12 cellular contexts compared by ENCODE assay signal in the genomic region with DNA sequence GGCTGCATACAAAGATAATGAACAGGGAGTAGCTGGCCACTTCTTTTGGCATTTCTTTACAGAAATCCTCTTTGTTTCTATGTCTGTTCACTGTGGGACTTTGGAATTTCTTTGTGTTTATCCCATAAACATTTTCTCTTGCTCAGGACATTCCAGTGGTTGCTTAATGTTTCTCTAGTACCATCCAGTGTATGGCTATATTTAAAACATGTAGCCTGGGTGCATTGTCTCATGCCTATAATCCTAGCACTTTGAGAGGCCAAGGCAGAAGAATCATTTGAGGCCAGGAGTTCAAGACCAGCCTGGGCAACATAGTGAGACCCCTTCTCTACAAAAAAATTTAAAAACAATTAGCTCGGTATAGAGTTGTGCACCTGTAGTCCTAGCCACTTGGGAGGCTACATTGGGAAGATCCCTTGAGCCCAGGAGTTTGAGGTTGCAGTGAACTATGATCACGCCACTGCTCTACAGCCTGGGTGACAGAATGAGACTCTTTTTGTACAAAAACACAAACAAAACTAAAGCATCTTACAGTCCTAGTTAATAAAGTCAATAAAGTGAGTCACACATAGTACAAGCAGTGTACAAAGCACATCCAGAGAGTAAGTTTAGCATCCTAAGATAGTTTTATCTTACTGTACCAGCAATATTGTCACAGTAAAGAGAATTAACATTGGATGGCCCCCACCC.
A peak's percentile ranks its signal among the peaks of the same experiment; 100 is the strongest.
DNase-seq lines count a peak whose midpoint lies in the region; ATAC-seq and TF ChIP-seq lines count a peak whose summit lies in the region.
"Had no signal": no experiment of that assay in that cellular context is flagged by ENCODE, and none has a peak within 500 bp of the region (broad histone marks: within the 10 kb centered on the region; RNA-seq: fewer than 3 reads in every experiment).

No MANE protein-coding gene starts in this region.

- intact Hi-C loops in MCF 10A (cut with micrococcal nuclease) = no loop called here
- intact Hi-C loops in upper lobe of right lung (cut with DNase I) = no loop called here

- H3K9me3 ChIP-seq in upper lobe of right lung = no peaks in the 10 kb centered on the region

- POLR2A ChIA-PET in MCF 10A (lab: Yijun Ruan, JAX) = interaction anchor here (1.2 kb wide), 1 partner anchor 15 kb away, joined by 8 read pairs; no protein-coding TSS in a partner anchor

- peak overlapping the region; percentile 55 for H3K27ac Mint-ChIP-seq in MCF 10A (ENCODE audit: low read depth, unreplicated experiment)
- H3K27ac Mint-ChIP-seq: activated naive CD8-positive, alpha-beta T cell treated with anti-CD3 and anti-CD28 coated beads, Interleukin-2, amount 10 ng/mL, durations not matched to agents 7 days and 5 days had no signal

- no TSS peak for BruUV-seq in MCF 10A (replicated peaks; lab: Mats Ljungman, UMichigan)

- H3K4me1 ChIP-seq in upper lobe of right lung = peaks cover 31% of the 10 kb centered on the region

- no peaks in the 10 kb centered on the region for H3K9me3 Mint-ChIP-seq in MCF 10A (ENCODE audit: unreplicated experiment)

- peak; percentile 36 for ATAC-seq in upper lobe of right lung

- no peaks in the 10 kb centered on the region for H3K36me3 ChIP-seq in upper lobe of right lung

- H3K4me3 ChIP-seq in upper lobe of right lung = no peak overlapping the region
- H3K4me3 ChIP-seq: GM12878 had no signal

- peak; percentile 81 for DNase-seq in HCEC 1CT
- DNase-seq in MCF 10A (ENCODE audit: unreplicated experiment) = peak; percentile 37
- DNase-seq in kidney tubule cell (ENCODE audit: low spot score) = peak; percentile 20
- DNase-seq in upper lobe of right lung = no peak
- DNase-seq in cerebellar nuclear complex (lab: John Stamatoyannopoulos, UW) = no peak
- no peak for DNase-seq in NCI-H446 (lab: John Stamatoyannopoulos, UW)
- DNase-seq in T1000 (lab: John Stamatoyannopoulos, UW) = no peak
- DNase-seq: activated naive CD8-positive, alpha-beta T cell treated with anti-CD3 and anti-CD28 coated beads, Interleukin-2, amount 10 ng/mL, durations not matched to agents 7 days and 5 days; DMS 273 treated with DMSO at 0.1 percent for 48 hours; NCI-H524; retina had no signal

- H3K4me1 Mint-ChIP-seq in MCF 10A (ENCODE audit: insufficient read depth, unreplicated experiment) = peaks cover 28% of the 10 kb centered on the region

- CTCF ChIA-PET in MCF 10A (lab: Yijun Ruan, JAX) = no interaction called here

- TF ChIP-seq CTCF in MCF 10A (IDR thresholded peaks at IDR 0.05; ENCODE audit: unreplicated experiment) = no peak
- TF ChIP-seq CTCF in upper lobe of right lung (IDR thresholded peaks at IDR 0.05) = no peak

- peaks cover 6% of the 10 kb centered on the region for H3K36me3 Mint-ChIP-seq in MCF 10A (ENCODE audit: insufficient read depth, unreplicated experiment)

- no peaks in the 10 kb centered on the region for H3K27me3 ChIP-seq in upper lobe of right lung

- H3K4me3 Mint-ChIP-seq in MCF 10A (ENCODE audit: unreplicated experiment) = no peak overlapping the region
- H3K4me3 Mint-ChIP-seq: activated naive CD8-positive, alpha-beta T cell treated with anti-CD3 and anti-CD28 coated beads, Interleukin-2, amount 10 ng/mL, durations not matched to agents 7 days and 5 days had no signal

- no peaks in the 10 kb centered on the region for H3K27me3 Mint-ChIP-seq in MCF 10A (ENCODE audit: insufficient read depth, unreplicated experiment)
- H3K27me3 Mint-ChIP-seq: activated naive CD8-positive, alpha-beta T cell treated with anti-CD3 and anti-CD28 coated beads, Interleukin-2, amount 10 ng/mL, durations not matched to agents 7 days and 5 days had no signal

- no peak overlapping the region for H3K27ac ChIP-seq in upper lobe of right lung

Comparison
In these comparisons a context has a peak if more than half of its experiments do, and no peak if none do; other contexts are left out.
1. DNase-seq: peak in HCEC 1CT (single experiment), MCF 10A (single experiment) and kidney tubule cell (single experiment); none in upper lobe of right lung (single experiment), cerebellar nuclear complex (0 of 2), NCI-H446 (0 of 2) and T1000 (single experiment).